ENCODE assay signal across 9 cellular contexts in genomic region chr21:25126564-25126963, GRCh38.
"Had no signal": no experiment of that assay in that cellular context is flagged by ENCODE, and none has a peak within 500 bp of the region (broad histone marks: within the 10 kb centered on the region; RNA-seq: fewer than 3 reads in every experiment).

No MANE protein-coding gene starts in this region.

- H3K27ac Mint-ChIP-seq: HFFc6, IgD-negative memory B cell had no signal

- H3K4me3 Mint-ChIP-seq: HFFc6, IgD-negative memory B cell had no signal

- DNase-seq: GM23248, GOT3, H7, HFFc6, KBM-7 had no signal

- FAIRE-seq: HepG2 had no signal

- H3K4me1 ChIP-seq: HAP-1 had no signal

- H3K4me3 ChIP-seq: GM23248, HAP-1 had no signal

- ATAC-seq: HCT116, HepG2 had no signal

- H3K36me3 ChIP-seq: HAP-1 had no signal

- H3K9me3 ChIP-seq: HAP-1 had no signal

- H3K27me3 Mint-ChIP-seq: IgD-negative memory B cell had no signal
